In the genomic region with DNA sequence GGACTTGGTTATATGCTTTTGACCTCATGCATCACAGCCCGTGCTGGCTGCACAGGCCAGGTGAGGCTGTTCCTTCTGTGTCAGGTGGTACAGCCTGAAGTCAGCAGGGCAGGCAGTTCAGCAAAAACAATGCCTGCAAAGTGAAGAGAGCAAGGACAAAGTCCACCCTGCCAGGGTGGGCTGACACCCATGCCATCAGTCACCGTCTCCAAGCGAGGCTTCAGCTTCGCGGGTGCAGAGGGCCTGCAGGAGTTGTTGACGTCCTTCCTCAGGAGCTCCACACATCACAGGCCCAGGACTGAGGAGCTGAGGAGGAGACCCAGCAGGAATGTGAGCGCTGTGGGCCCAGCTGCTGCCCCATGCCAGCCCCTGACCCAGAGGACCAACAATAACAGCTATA, we compare ENCODE assay signal across 26 cellular contexts.
DNase-seq lines count a peak whose midpoint lies in the region; TF ChIP-seq lines count a peak whose summit lies in the region.
"Had no signal": no experiment of that assay in that cellular context is flagged by ENCODE, and none has a peak within 500 bp of the region (broad histone marks: within the 10 kb centered on the region; RNA-seq: fewer than 3 reads in every experiment).

No MANE protein-coding gene starts in this region.

- H3K36me3 ChIP-seq in trophoblast cell (ENCODE audit: control insufficient read depth in 1 of 2, insufficient read depth in 2 of 2, low read length in 2 of 2), result no peaks in the 10 kb centered on the region
- H3K36me3 ChIP-seq: SJSA1 had no signal

- no peak overlapping the region for H3K56ac ChIP-seq in H9 (ENCODE audit: insufficient read length, low read depth, low read length)

- H3K4me1 ChIP-seq in H9 (ENCODE audit: insufficient read depth, low read length), result no peaks in the 10 kb centered on the region
- H3K4me1 ChIP-seq in trophoblast cell (ENCODE audit: control insufficient read depth in 1 of 2, insufficient read depth in 2 of 2, low read length in 2 of 2), result no peaks in the 10 kb centered on the region
- H3K4me1 ChIP-seq: A549 had no signal

- peak overlapping the region in 2 of 3 experiments; percentile 65 to 69; a peak in 4 of 7 replicates for H3K27ac Mint-ChIP-seq in H9

- no peaks in the 10 kb centered on the region for H3K9me3 ChIP-seq in H9 (ENCODE audit: control insufficient read depth, low read depth, low read length)
- H3K9me3 ChIP-seq in trophoblast cell (ENCODE audit: insufficient read depth, low read depth, low read length), result no peaks in the 10 kb centered on the region
- H3K9me3 ChIP-seq: A549, MG63, SJSA1 had no signal

- no peak overlapping the region for H2BK15ac ChIP-seq in H9 (ENCODE audit: low read depth, low read length)

- no peaks in the 10 kb centered on the region for H3K27me3 Mint-ChIP-seq in H9 (ENCODE audit: low read depth)

- no peaks in the 10 kb centered on the region for H3K79me1 ChIP-seq in H9 (ENCODE audit: insufficient read depth, low read depth, low read length, poor library complexity, severe bottlenecking)
- no peaks in the 10 kb centered on the region for H3K79me1 ChIP-seq in trophoblast cell (ENCODE audit: low read length)

- no peak overlapping the region for H2BK20ac ChIP-seq in H9 (ENCODE audit: low read depth, low read length, poor library complexity, severe bottlenecking)

- H4K5ac ChIP-seq in H9 (ENCODE audit: insufficient read length, low read depth, low read length), result no peak overlapping the region

- no peak for TF ChIP-seq POLR2A in erythroblast (IDR thresholded peaks at IDR 0.05; ENCODE audit: low read length)

- DNase-seq in H9, result no peak
- DNase-seq in trophoblast cell, result no peak
- DNase-seq in erythroblast (lab: John Stamatoyannopoulos, UW), result no peak
- DNase-seq in amniotic stem cell (lab: John Stamatoyannopoulos, UW), result no peak
- DNase-seq in GM03348 (ENCODE audit: low spot score), result no peak
- no peak for DNase-seq in stimulated activated CD4-positive, alpha-beta T cell treated with anti-CD3 and anti-CD28 coated beads, Interleukin-4, amount 100 ng/mL, for 24 hours
- DNase-seq: C1 segment of cervical spinal cord; CD4-positive, alpha-beta memory T cell; COR-L47; DMS53; GM23248; HCEC 1CT; KG1; MG63; NCI-H1105 treated with DMSO at 0.1 percent for 48 hours; NCI-H146; NCI-H1930; NCI-H2107; NCI-H446 treated with DMSO at 0.1 percent for 48 hours; Right ventricle myocardium superior; RPMI8226 had no signal

- H2BK12ac ChIP-seq in H9 (ENCODE audit: insufficient read length, low read depth, low read length), result no peak overlapping the region
- H2BK12ac ChIP-seq in trophoblast cell (ENCODE audit: low read length), result no peak overlapping the region

- H4K8ac ChIP-seq in H9 (replicated peaks; ENCODE audit: insufficient read length, low read depth, low read length), result no peak overlapping the region
- no peak overlapping the region for H4K8ac ChIP-seq in trophoblast cell (ENCODE audit: low read depth, low read length)

- no CpG with 5 or more reads among the region's 7 CpGs for WGBS in H9 (ENCODE audit: extremely low coverage, insufficient read length, low lambda C conversion rate)
- WGBS in trophoblast cell (ENCODE audit: extremely low coverage, insufficient coverage, insufficient read length), result no CpG with 5 or more reads among the region's 7 CpGs

- H4K12ac ChIP-seq in trophoblast cell (ENCODE audit: low read depth, low read length), result no peak overlapping the region

- no peak overlapping the region for H3K4ac ChIP-seq in H9 (ENCODE audit: low read depth, low read length)
- no peak overlapping the region for H3K4ac ChIP-seq in trophoblast cell (ENCODE audit: low read depth, low read length)

- H3K18ac ChIP-seq in H9 (ENCODE audit: insufficient read length, low read depth, low read length), result no peak overlapping the region
- H3K18ac ChIP-seq in trophoblast cell (ENCODE audit: low read length), result no peak overlapping the region

- H3K36me3 Mint-ChIP-seq in H9 (ENCODE audit: insufficient read depth in 1 of 3, low read depth in 3 of 3), result peaks cover 3 to 13% (median 5%) of the 10 kb centered on the region in 3 experiments; a peak in 5 of 7 replicates

- H3K9me3 Mint-ChIP-seq in H9, result no peaks in the 10 kb centered on the region
- H3K9me3 Mint-ChIP-seq: CD4-positive, alpha-beta memory T cell had no signal

- no peak overlapping the region for H2AK5ac ChIP-seq in H9 (ENCODE audit: insufficient read length, low read length)
- H2AK5ac ChIP-seq in trophoblast cell (ENCODE audit: low read length), result no peak overlapping the region

- H3K23ac ChIP-seq in H9 (ENCODE audit: insufficient read length, low read depth, low read length) (no peak overlapping the region), trophoblast cell (ENCODE audit: low read length) (no peak overlapping the region)

- no peaks in the 10 kb centered on the region for H3K23me2 ChIP-seq in H9 (ENCODE audit: insufficient read length, low read depth, low read length, poor library complexity, severe bottlenecking)

- H3K4me2 ChIP-seq in H9 (ENCODE audit: insufficient read depth, insufficient read length, low read length) (no peak overlapping the region), trophoblast cell (ENCODE audit: low read length) (no peak overlapping the region)
- H3K4me2 ChIP-seq: A549 had no signal

- H2AFZ ChIP-seq in H9 (ENCODE audit: low read length), result no peak overlapping the region
- no peak overlapping the region for H2AFZ ChIP-seq in trophoblast cell (ENCODE audit: insufficient read depth, low read length, poor library complexity)
- H2AFZ ChIP-seq: GM23248 had no signal

- peak overlapping the region; percentile 10 for H3K4me3 ChIP-seq in trophoblast cell (ENCODE audit: low read depth, low read length)
- H3K4me3 ChIP-seq: A549, GM12878, GM23248, MG63, SJSA1 had no signal

- no peak overlapping the region for H3K27ac ChIP-seq in H9 (ENCODE audit: insufficient read length, low read depth, low read length)
- H3K27ac ChIP-seq in cingulate gyrus (ENCODE audit: low read depth, low read length), result peak overlapping the region; percentile 39
- peak overlapping the region; percentile 36 for H3K27ac ChIP-seq in layer of hippocampus (ENCODE audit: low read depth, low read length)
- H3K27ac ChIP-seq in trophoblast cell (ENCODE audit: low read depth, low read length), result no peak overlapping the region
- H3K27ac ChIP-seq: A549, GM23248, SJSA1 had no signal

- no peak overlapping the region for H4K91ac ChIP-seq in H9 (ENCODE audit: insufficient read length, low read depth, low read length)
- H4K91ac ChIP-seq in trophoblast cell (ENCODE audit: low read depth, low read length), result no peak overlapping the region

- peaks cover 3 to 8% of the 10 kb centered on the region in 2 experiments for H3K4me1 Mint-ChIP-seq in H9

- no peak overlapping the region for H3K4me3 Mint-ChIP-seq in H9
- H3K4me3 Mint-ChIP-seq: CD4-positive, alpha-beta memory T cell had no signal

- H2BK120ac ChIP-seq in H9 (ENCODE audit: low read depth, low read length, poor library complexity, severe bottlenecking) (no peak overlapping the region), trophoblast cell (ENCODE audit: insufficient read depth, low read length, poor library complexity) (no peak overlapping the region)

- no peaks in the 10 kb centered on the region for H4K20me1 ChIP-seq in H9 (ENCODE audit: control insufficient read depth, insufficient read depth, insufficient read length)

- no peak overlapping the region for H3K14ac ChIP-seq in H9 (ENCODE audit: insufficient read depth, low read length)
- no peak overlapping the region for H3K14ac ChIP-seq in trophoblast cell (ENCODE audit: low read length)

- H3K79me2 ChIP-seq in H9 (ENCODE audit: insufficient read depth, low read length), result no peaks in the 10 kb centered on the region
- no peaks in the 10 kb centered on the region for H3K79me2 ChIP-seq in trophoblast cell (ENCODE audit: control insufficient read depth, insufficient read depth, low read length, poor library complexity)

- no peak for TF ChIP-seq CTCF in H9 (conservative IDR thresholded peaks at IDR 0.05)

- no peaks in the 10 kb centered on the region for H3K27me3 ChIP-seq in H9 (ENCODE audit: insufficient read depth, low read length)
- H3K27me3 ChIP-seq in layer of hippocampus (ENCODE audit: control insufficient read depth, insufficient read depth, low read length), result no peaks in the 10 kb centered on the region
- no peaks in the 10 kb centered on the region for H3K27me3 ChIP-seq in trophoblast cell (ENCODE audit: insufficient read depth, low read length)
- H3K27me3 ChIP-seq: MG63, SJSA1 had no signal

- H2BK5ac ChIP-seq in H9 (ENCODE audit: insufficient read length, low read length) (no peak overlapping the region), trophoblast cell (ENCODE audit: low read depth, low read length, poor library complexity) (no peak overlapping the region)

- H3T11ph ChIP-seq in H9 (ENCODE audit: low read length), result no peak overlapping the region

- no peak overlapping the region for H3K9ac ChIP-seq in H9 (ENCODE audit: extremely low read depth, insufficient read length, low read length)
- H3K9ac ChIP-seq in trophoblast cell (ENCODE audit: low read length), result no peak overlapping the region
- H3K9ac ChIP-seq: GM23248 had no signal

Comparison
In these comparisons a context has a peak if more than half of its experiments do, and no peak if none do; other contexts are left out.
1. H3K27ac ChIP-seq: peak in cingulate gyrus (single experiment) and layer of hippocampus (single experiment); none in H9 (single experiment) and trophoblast cell (single experiment).